In genomic region chr5:98773464-98774191, GRCh38 we compare ENCODE assay signal across 8 cellular contexts.
DNase-seq lines count a peak whose midpoint lies in the region; ATAC-seq and TF ChIP-seq lines count a peak whose summit lies in the region.

TSS of gene RGMB (plus strand) at chr5:98773663. CDS start at chr5:98774071, 408 bp downstream.

- peak within 1 kb of the TSS; percentile 92 for H3K27ac ChIP-seq in 22Rv1

- peak; percentile 96 for DNase-seq in NCI-H2196 (lab: John Stamatoyannopoulos, UW; ENCODE audit: unreplicated experiment)
- DNase-seq in activated CD4-positive, CD25-positive, alpha-beta regulatory T cell treated with anti-CD3 and anti-CD28 coated beads, Interleukin-2, amount 50 U/mL, for 72 hours: peak; percentile 83
- DNase-seq in cerebellar nuclear complex (lab: John Stamatoyannopoulos, UW): peak; percentile 89 to 94
- peak; percentile 100 for DNase-seq in islet precursor cell
- peak; percentile 86 for DNase-seq in stimulated activated CD4-positive, alpha-beta T cell treated with anti-CD3 and anti-CD28 coated beads, Interleukin-12 subunit alpha, Interleukin-12 subunit beta, amount 100 ng/mL, for 4 hours

- no peak for TF ChIP-seq CTCF in 22Rv1 (IDR thresholded peaks at IDR 0.05)

- ATAC-seq in GM18861 (IDR thresholded peaks at IDR 0.05; ENCODE audit: unreplicated experiment) (peak; percentile 66), HG03095 (IDR thresholded peaks at IDR 0.05; ENCODE audit: unreplicated experiment) (peak; percentile 76)

Comparison
In these comparisons a context has a peak if more than half of its experiments do, and no peak if none do; other contexts are left out.
1. Peak in every context shown above with its lines: DNase-seq, ATAC-seq and H3K27ac ChIP-seq.